Comparison of ENCODE assay signal across 10 cellular contexts in the genomic region with DNA sequence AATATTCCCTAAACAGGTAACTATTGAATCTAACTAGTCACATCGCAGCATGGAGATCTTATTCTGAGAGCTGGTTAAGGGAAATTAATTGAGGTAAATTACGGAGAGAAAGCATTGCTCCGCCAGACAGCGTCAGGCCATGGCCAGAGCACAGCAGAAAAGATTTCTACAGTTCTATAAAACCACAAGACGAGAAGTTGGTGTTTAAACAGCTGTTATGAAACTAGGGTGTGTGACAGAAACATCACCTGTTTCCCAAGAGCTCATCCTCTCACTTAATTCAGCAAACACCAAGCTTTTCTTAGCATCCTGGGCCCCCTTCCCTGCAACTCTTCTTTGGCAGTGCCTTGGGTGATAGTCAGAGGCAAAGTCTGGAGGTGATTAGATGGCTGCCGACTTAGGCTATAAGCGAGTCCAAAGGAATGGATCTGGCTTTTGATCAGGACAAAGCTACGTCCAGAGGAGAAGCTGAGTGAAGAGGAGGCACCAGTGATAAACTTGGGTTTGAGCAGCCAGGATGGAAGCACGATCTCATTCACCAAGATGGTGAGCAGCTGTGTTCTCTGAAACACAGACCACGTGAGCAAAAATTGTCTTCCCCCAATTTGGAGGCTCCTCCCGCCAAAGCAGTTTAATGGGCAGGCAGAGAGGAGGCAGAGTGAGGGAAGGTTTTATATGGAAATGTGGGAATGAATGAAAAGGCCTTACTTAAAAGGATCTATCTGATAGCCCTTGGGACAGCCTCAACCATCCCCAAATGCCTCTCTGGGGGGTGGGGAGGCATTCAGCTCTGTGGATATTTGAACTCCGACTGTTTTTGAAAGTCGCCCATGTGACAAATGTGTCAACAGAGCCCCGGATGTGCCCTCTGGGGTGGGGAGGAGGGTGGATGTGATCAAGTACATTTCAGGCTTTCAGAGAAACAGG. TPM values are rescaled to one million over a fixed set of nuclear protein-coding genes. Genes with fewer than 3 reads are reported as not detected.
DNase-seq lines count a peak whose midpoint lies in the region; ATAC-seq and TF ChIP-seq lines count a peak whose summit lies in the region.
"Had no signal": no experiment of that assay in that cellular context is flagged by ENCODE, and none has a peak within 500 bp of the region (broad histone marks: within the 10 kb centered on the region; RNA-seq: fewer than 3 reads in every experiment).

No MANE protein-coding gene starts in this region.

- peak overlapping the region; percentile 33 for H2AFZ ChIP-seq in KMS-11 (ENCODE audit: low read depth)

- H3K27ac ChIP-seq in CD8-positive, alpha-beta T cell (ENCODE audit: low read depth, low read length): peak overlapping the region; percentile 71
- peak overlapping the region; percentile 99 for H3K27ac ChIP-seq in KMS-11
- H3K27ac ChIP-seq in ovary: no peak overlapping the region
- no peak overlapping the region for H3K27ac ChIP-seq in uterus
- H3K27ac ChIP-seq: cardiac muscle cell had no signal

- H3K27me3 ChIP-seq in CD8-positive, alpha-beta T cell (ENCODE audit: insufficient read depth, low read length): no peaks in the 10 kb centered on the region
- H3K27me3 ChIP-seq in KMS-11 (ENCODE audit: insufficient read depth, low read depth) (no peaks in the 10 kb centered on the region), ovary (no peaks in the 10 kb centered on the region), uterus (no peaks in the 10 kb centered on the region)
- H3K27me3 ChIP-seq: cardiac muscle cell, thyroid gland had no signal

- peak overlapping the region; percentile 21 for H3K4me3 ChIP-seq in CD8-positive, alpha-beta T cell (ENCODE audit: low read depth, low read length)
- H3K4me3 ChIP-seq in KMS-11 (IDR thresholded peaks at IDR 0.05; ENCODE audit: insufficient read depth, low read depth, low read length) (peak overlapping the region; percentile 63), ovary (no peak overlapping the region), uterus (no peak overlapping the region)
- H3K4me3 ChIP-seq: cardiac muscle cell, thyroid gland had no signal

- H3K36me3 ChIP-seq in CD8-positive, alpha-beta T cell (ENCODE audit: insufficient read depth, low read length): no peaks in the 10 kb centered on the region
- no peaks in the 10 kb centered on the region for H3K36me3 ChIP-seq in KMS-11 (ENCODE audit: insufficient read depth)
- no peaks in the 10 kb centered on the region for H3K36me3 ChIP-seq in ovary
- H3K36me3 ChIP-seq in uterus: no peaks in the 10 kb centered on the region
- H3K36me3 ChIP-seq: cardiac muscle cell, thyroid gland had no signal

- TF ChIP-seq CTCF in CD8-positive, alpha-beta T cell (IDR thresholded peaks at IDR 0.05): no peak
- TF ChIP-seq CTCF in KMS-11 (conservative IDR thresholded peaks at IDR 0.05; ENCODE audit: low read depth, low read length): no peak
- TF ChIP-seq CTCF in activated CD8-positive, alpha-beta T cell treated with anti-CD3 and anti-CD28 coated beads for 36 hours (IDR thresholded peaks at IDR 0.05): no peak
- no peak for TF ChIP-seq CTCF in ovary (IDR thresholded peaks at IDR 0.05)
- no peak for TF ChIP-seq CTCF in uterus (IDR thresholded peaks at IDR 0.05)

- peaks cover 11% of the 10 kb centered on the region; the same call in 1 of the 2 replicates for H3K79me2 ChIP-seq in KMS-11 (ENCODE audit: insufficient read depth, low read depth)

- H3K36me3 Mint-ChIP-seq in CD8-positive, alpha-beta T cell: no peaks in the 10 kb centered on the region
- H3K36me3 Mint-ChIP-seq in activated CD8-positive, alpha-beta T cell treated with anti-CD3 and anti-CD28 coated beads for 36 hours (ENCODE audit: low read depth): peaks cover 2% of the 10 kb centered on the region

- peak overlapping the region; percentile 93 for H3K4me2 ChIP-seq in KMS-11

- H3K27ac Mint-ChIP-seq in CD8-positive, alpha-beta T cell: no peak overlapping the region
- H3K27ac Mint-ChIP-seq in activated CD8-positive, alpha-beta T cell treated with anti-CD3 and anti-CD28 coated beads for 36 hours: no peak overlapping the region

- H3K4me1 ChIP-seq in CD8-positive, alpha-beta T cell (ENCODE audit: insufficient read depth, low read length): peaks cover 96% of the 10 kb centered on the region
- H3K4me1 ChIP-seq in KMS-11 (ENCODE audit: low read depth, poor library complexity, severe bottlenecking) (peaks cover 81% of the 10 kb centered on the region), ovary (ENCODE audit: insufficient read depth) (peaks cover 3% of the 10 kb centered on the region), uterus (no peaks in the 10 kb centered on the region)

- H3K9me3 Mint-ChIP-seq in CD8-positive, alpha-beta T cell: no peaks in the 10 kb centered on the region
- peaks cover 1% of the 10 kb centered on the region for H3K9me3 Mint-ChIP-seq in activated CD8-positive, alpha-beta T cell treated with anti-CD3 and anti-CD28 coated beads for 36 hours

- H3K4me1 Mint-ChIP-seq in CD8-positive, alpha-beta T cell (ENCODE audit: low read depth): peaks cover 12% of the 10 kb centered on the region
- H3K4me1 Mint-ChIP-seq in activated CD8-positive, alpha-beta T cell treated with anti-CD3 and anti-CD28 coated beads for 36 hours (ENCODE audit: low read depth): peaks cover 30% of the 10 kb centered on the region

- no peaks in the 10 kb centered on the region for H3K9me3 ChIP-seq in CD8-positive, alpha-beta T cell (ENCODE audit: low read length)
- H3K9me3 ChIP-seq in ovary (no peaks in the 10 kb centered on the region), uterus (no peaks in the 10 kb centered on the region)
- H3K9me3 ChIP-seq: thyroid gland had no signal

- CTCF ChIA-PET in CD8-positive, alpha-beta T cell (lab: Charles Lee): interaction anchor here (0.7 to 2.2 kb wide), 19 partner anchors 9 to 132 kb away, joined by 3 to 18 read pairs (median 5); no protein-coding TSS in a partner anchor
- CTCF ChIA-PET in activated CD8-positive, alpha-beta T cell treated with anti-CD3 and anti-CD28 coated beads for 36 hours (lab: Charles Lee): interaction anchor here (0.7 to 4.3 kb wide), 13 partner anchors 9 to 223 kb away, joined by 3 to 17 read pairs (median 7); partner anchors contain the start of gene EML4

- intact Hi-C loops in CD8-positive, alpha-beta T cell (cut with DNase I, micrococcal nuclease): loop anchor here (1.0 to 10.0 kb wide), 5 partner anchors 13 to 1029 kb away; partner anchors contain the start of gene EML4 (in 1 of the 2)
- intact Hi-C loops in activated CD8-positive, alpha-beta T cell treated with anti-CD3 and anti-CD28 coated beads for 36 hours (cut with micrococcal nuclease): loop anchor here (5.0 kb wide), 1 partner anchor 57 kb away; no protein-coding TSS in a partner anchor
- intact Hi-C loops in left cardiac atrium (cut with DNase I) (no loop called here), ovary (cut with DNase I) (no loop called here), uterus (cut with DNase I; ENCODE audit: low total_unique reads) (no loop called here)

- WGBS in ovary, 3 donors: 73 to 77% (median 76%) methylated on average over 14 of the region's 14 CpGs

- TF ChIP-seq POLR2A in ovary (IDR thresholded peaks at IDR 0.05) (no peak), uterus (IDR thresholded peaks at IDR 0.05) (no peak)

- no peak overlapping the region for H3K4me3 Mint-ChIP-seq in CD8-positive, alpha-beta T cell
- no peak overlapping the region for H3K4me3 Mint-ChIP-seq in activated CD8-positive, alpha-beta T cell treated with anti-CD3 and anti-CD28 coated beads for 36 hours

- peak overlapping the region; percentile 69 for H3K9ac ChIP-seq in KMS-11

- DNase-seq in CD8-positive, alpha-beta T cell: peak; percentile 67 to 92 (median 80)
- DNase-seq in activated CD8-positive, alpha-beta T cell treated with anti-CD3 and anti-CD28 coated beads for 36 hours: peak; percentile 93
- DNase-seq in left cardiac atrium: peak; percentile 49
- peak in 2 of 3 experiments; percentile 56 to 67 for DNase-seq in stimulated activated CD4-positive, alpha-beta T cell treated with anti-CD3 and anti-CD28 coated beads, TNF-alpha, amount 100 ng/mL, for 4 hours (ENCODE audit: low read depth in 3 of 3)
- no peak for DNase-seq in ovary
- no peak for DNase-seq in uterus

- POLR2A ChIA-PET in CD8-positive, alpha-beta T cell (lab: Charles Lee): interaction anchor here (0.7 to 6.1 kb wide), 21 partner anchors 9 to 705 kb away, joined by 3 to 92 read pairs (median 5); partner anchors contain the start of gene EML4
- POLR2A ChIA-PET in activated CD8-positive, alpha-beta T cell treated with anti-CD3 and anti-CD28 coated beads for 36 hours (lab: Charles Lee): interaction anchor here (0.6 to 2.8 kb wide), 13 partner anchors 10 to 204 kb away, joined by 3 to 18 read pairs (median 5); no protein-coding TSS in a partner anchor

- no peaks in the 10 kb centered on the region for H4K20me1 ChIP-seq in KMS-11 (ENCODE audit: insufficient read depth)

- peak; percentile 44 for ATAC-seq in CD8-positive, alpha-beta T cell
- ATAC-seq in GM21367 (IDR thresholded peaks at IDR 0.05; ENCODE audit: unreplicated experiment) (peak; percentile 44), left cardiac atrium (peak in 1 of 2 donors; percentile 16)
- peak; percentile 66 for ATAC-seq in activated CD8-positive, alpha-beta T cell treated with anti-CD3 and anti-CD28 coated beads for 36 hours

- no peak for TF ChIP-seq EP300 in ovary (IDR thresholded peaks at IDR 0.05)

- H3K27me3 Mint-ChIP-seq in CD8-positive, alpha-beta T cell (ENCODE audit: low read depth): no peaks in the 10 kb centered on the region
- no peaks in the 10 kb centered on the region for H3K27me3 Mint-ChIP-seq in activated CD8-positive, alpha-beta T cell treated with anti-CD3 and anti-CD28 coated beads for 36 hours

RNA-seq across cellular contexts. Expression of gene PKDCC, which starts 57.8 kb away (rescaled TPM):
- total RNA-seq in CD8-positive, alpha-beta T cell: not detected
- total RNA-seq in activated CD8-positive, alpha-beta T cell treated with anti-CD3 and anti-CD28 coated beads for 36 hours: not detected
- 100 to 1,000 TPM; 138 to 209 TPM for total RNA-seq in left cardiac atrium
- 100 to 1,000 TPM in 6 of 7 donors, 10 to 100 TPM in 1; 90.6 to 576 (median 272) TPM for total RNA-seq in ovary
- 100 to 1,000 TPM in 1 of 2 donors, 10 to 100 TPM in 1; 58.5 to 117 TPM for polyA plus RNA-seq in ovary
- 100 to 1,000 TPM in 2 of 4 donors, 10 to 100 TPM in 2; 34.1 to 244 (median 109) TPM for total RNA-seq in uterus

Comparison
In these comparisons a context has a peak if more than half of its experiments do, and no peak if none do; other contexts are left out.
1. DNase-seq: peak in CD8-positive, alpha-beta T cell (7 of 7), activated CD8-positive, alpha-beta T cell treated with anti-CD3 and anti-CD28 coated beads for 36 hours (single experiment), left cardiac atrium (single experiment) and stimulated activated CD4-positive, alpha-beta T cell treated with anti-CD3 and anti-CD28 coated beads, TNF-alpha, amount 100 ng/mL, for 4 hours (2 of 3); none in ovary (0 of 5) and uterus (0 of 2).
2. H3K27ac ChIP-seq: peak in CD8-positive, alpha-beta T cell (single experiment) and KMS-11 (single experiment); none in ovary (0 of 2) and uterus (0 of 2).
3. H3K4me3 ChIP-seq: peak in CD8-positive, alpha-beta T cell (single experiment) and KMS-11 (single experiment); none in ovary (single experiment) and uterus (0 of 2).
4. RNA of gene PKDCC, which starts 57.8 kb away (total RNA-seq): 90.6 to 576 TPM in ovary, 138 to 209 TPM in left cardiac atrium and 34.1 to 244 TPM in uterus; not detected in CD8-positive, alpha-beta T cell and not detected in activated CD8-positive, alpha-beta T cell treated with anti-CD3 and anti-CD28 coated beads for 36 hours; every median in the first group is over 10 times any median in the second.
5. intact Hi-C loops: an anchor here in CD8-positive, alpha-beta T cell (1.0 to 10.0 kb wide) and activated CD8-positive, alpha-beta T cell treated with anti-CD3 and anti-CD28 coated beads for 36 hours (5.0 kb wide); none called in left cardiac atrium, ovary and uterus.